1 cellular context compared by ENCODE assay signal in the genomic region with DNA sequence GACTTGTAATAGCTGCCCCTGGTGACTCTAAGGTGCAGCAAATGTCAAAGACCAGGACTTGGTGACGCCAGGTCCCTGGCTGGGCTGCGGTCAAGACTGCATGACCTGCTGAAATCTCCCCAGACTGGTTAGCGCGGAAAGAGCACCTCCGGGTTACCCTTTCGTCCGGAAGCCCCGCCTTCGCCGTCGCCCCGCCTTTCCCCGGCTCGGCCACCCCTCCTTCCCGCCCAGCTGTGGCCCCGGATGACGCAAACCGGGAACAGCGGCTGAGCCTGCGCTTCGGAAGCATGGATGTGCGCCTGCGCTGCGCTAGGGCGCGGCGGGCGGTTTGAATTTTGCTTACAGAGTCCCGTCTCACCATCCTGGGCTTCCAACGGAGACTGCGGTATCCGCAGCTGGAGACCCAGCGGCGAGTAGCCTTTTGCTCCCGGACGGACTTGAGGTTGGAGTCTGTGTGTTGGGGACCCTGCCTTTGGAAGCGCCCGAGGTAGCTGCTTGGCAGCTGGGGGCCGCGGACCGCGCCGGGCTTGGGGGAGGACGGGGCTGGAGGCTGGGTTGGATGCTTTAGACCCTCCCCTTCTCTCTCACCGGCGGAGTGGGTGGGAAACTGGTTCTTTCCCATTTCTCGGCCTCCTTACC.
TF ChIP-seq lines count a peak whose summit lies in the region.

SKA1 (plus strand) TSS at position 294 of the 639 bp plus-strand sequence. CDS start 785 bp downstream, outside the sequence.

TF ChIP-seq in HepG2, 621 proteins besides CTCF, POLR2A, EP300 and RAD21 (continued from another document):
- TF ChIP-seq SATB2 (CRISPR knock-in tag; IDR thresholded peaks at IDR 0.05) (no peak), NBN (conservative IDR thresholded peaks at IDR 0.05) (no peak), SYNCRIP (IDR thresholded peaks at IDR 0.05; ENCODE audit: insufficient read depth, low read depth, low read length) (no peak), ZNF446 (CRISPR knock-in tag; IDR thresholded peaks at IDR 0.05) (peak; percentile 49; the same call in 1 of the 2 replicates)
- TF ChIP-seq, protein P1, sequence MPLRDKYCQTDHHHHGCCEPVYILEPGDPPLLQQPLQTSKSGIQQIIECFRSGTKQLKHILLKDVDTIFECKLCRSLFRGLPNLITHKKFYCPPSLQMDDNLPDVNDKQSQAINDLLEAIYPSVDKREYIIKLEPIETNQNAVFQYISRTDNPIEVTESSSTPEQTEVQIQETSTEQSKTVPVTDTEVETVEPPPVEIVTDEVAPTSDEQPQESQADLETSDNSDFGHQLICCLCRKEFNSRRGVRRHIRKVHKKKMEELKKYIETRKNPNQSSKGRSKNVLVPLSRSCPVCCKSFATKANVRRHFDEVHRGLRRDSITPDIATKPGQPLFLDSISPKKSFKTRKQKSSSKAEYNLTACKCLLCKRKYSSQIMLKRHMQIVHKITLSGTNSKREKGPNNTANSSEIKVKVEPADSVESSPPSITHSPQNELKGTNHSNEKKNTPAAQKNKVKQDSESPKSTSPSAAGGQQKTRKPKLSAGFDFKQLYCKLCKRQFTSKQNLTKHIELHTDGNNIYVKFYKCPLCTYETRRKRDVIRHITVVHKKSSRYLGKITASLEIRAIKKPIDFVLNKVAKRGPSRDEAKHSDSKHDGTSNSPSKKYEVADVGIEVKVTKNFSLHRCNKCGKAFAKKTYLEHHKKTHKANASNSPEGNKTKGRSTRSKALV (CRISPR knock-in tag; IDR thresholded peaks at IDR 0.05): no peak
TF ChIP-seq in HepG2: peak in this region for 212.
